9 cellular contexts compared by ENCODE assay signal in the genomic region with DNA sequence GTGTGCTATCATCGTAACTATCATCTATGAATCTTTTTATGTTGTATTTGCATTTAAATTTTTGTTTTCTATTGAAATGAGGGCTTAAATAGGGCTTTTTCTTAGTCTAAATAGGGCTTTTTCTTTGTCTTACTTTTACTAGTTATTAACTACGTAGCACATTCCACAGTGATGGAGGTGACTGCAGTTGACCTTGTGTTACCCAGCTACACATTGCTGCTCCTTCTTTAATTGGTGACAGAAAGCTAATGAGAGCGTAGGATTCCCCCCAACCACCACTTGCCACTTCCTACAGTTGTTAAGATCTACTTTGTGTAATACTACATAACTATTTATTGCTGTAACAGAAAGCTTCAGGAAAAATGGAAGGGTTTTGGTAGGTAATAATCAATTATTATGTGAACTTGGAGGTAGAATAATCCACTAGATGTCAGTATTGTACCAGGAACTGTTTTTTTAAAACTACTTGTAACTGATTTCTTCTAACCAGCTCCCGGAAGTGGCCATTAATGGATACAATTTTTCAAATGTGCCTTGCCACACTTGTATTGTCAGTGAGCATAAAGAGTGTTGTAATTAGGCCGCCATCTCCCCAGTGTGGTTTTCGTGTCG. TPM values are rescaled to one million over a fixed set of nuclear protein-coding genes. Genes with fewer than 3 reads are reported as not detected.
DNase-seq lines count a peak whose midpoint lies in the region; ATAC-seq, FAIRE-seq and TF ChIP-seq lines count a peak whose summit lies in the region.
"Had no signal": no experiment of that assay in that cellular context is flagged by ENCODE, and none has a peak within 500 bp of the region (broad histone marks: within the 10 kb centered on the region; RNA-seq: fewer than 3 reads in every experiment).

No MANE protein-coding gene starts in this region.

- TF ChIP-seq EP300 in esophagus muscularis mucosa (IDR thresholded peaks at IDR 0.05): no peak

- no peak overlapping the region for H3K4me3 Mint-ChIP-seq in progenitor cell of endocrine pancreas (ENCODE audit: low read depth)
- H3K4me3 Mint-ChIP-seq: activated naive CD8-positive, alpha-beta T cell treated with anti-CD3 and anti-CD28 coated beads, Interleukin-2, amount 10 ng/mL, durations not matched to agents 7 days and 5 days had no signal

- WGBS in esophagus muscularis mucosa: 66% methylated on average over 7 of the region's 7 CpGs

- peak; percentile 44 for FAIRE-seq in HTR-8/SVneo (lab: Jason Lieb, UNC)

- peaks cover 50% of the 10 kb centered on the region for H3K36me3 ChIP-seq in OCI-LY3 (replicated peaks; ENCODE audit: low read depth, low read length)
- peaks cover 48 to 75% (median 66%) of the 10 kb centered on the region in 4 donors for H3K36me3 ChIP-seq in esophagus muscularis mucosa

- no peaks in the 10 kb centered on the region for H3K79me2 ChIP-seq in OCI-LY3 (ENCODE audit: low read length)

- H3K4me2 ChIP-seq in OCI-LY3 (ENCODE audit: low read length): no peak overlapping the region

- H2AFZ ChIP-seq in OCI-LY3 (ENCODE audit: low read depth, low read length): no peak overlapping the region

- no peak overlapping the region for H3K4me3 ChIP-seq in GM12875 (ENCODE audit: low read depth, low read length)
- no peak overlapping the region for H3K4me3 ChIP-seq in OCI-LY3 (ENCODE audit: low read length)
- H3K4me3 ChIP-seq in esophagus muscularis mucosa: no peak overlapping the region

- H3K9me3 ChIP-seq in OCI-LY3 (ENCODE audit: insufficient read depth, low read length): no peaks in the 10 kb centered on the region
- H3K9me3 ChIP-seq in esophagus muscularis mucosa: no peaks in the 10 kb centered on the region

- H3K27ac ChIP-seq in 22Rv1: no peak overlapping the region
- no peak overlapping the region for H3K27ac ChIP-seq in OCI-LY3 (ENCODE audit: low read length)
- no peak overlapping the region for H3K27ac ChIP-seq in esophagus muscularis mucosa (replicated peaks in 1 of 4)

- no peaks in the 10 kb centered on the region for H3K27me3 Mint-ChIP-seq in progenitor cell of endocrine pancreas
- H3K27me3 Mint-ChIP-seq: activated naive CD8-positive, alpha-beta T cell treated with anti-CD3 and anti-CD28 coated beads, Interleukin-2, amount 10 ng/mL, durations not matched to agents 7 days and 5 days had no signal

- H3K9ac ChIP-seq in OCI-LY3 (ENCODE audit: low read length): no peak overlapping the region

- H3K4me1 ChIP-seq in OCI-LY3 (ENCODE audit: low read length) (no peaks in the 10 kb centered on the region; the same call in 1 of the 2 replicates), esophagus muscularis mucosa (peaks cover 0 to 7% (median 0%) of the 10 kb centered on the region in 4 donors)

- ATAC-seq in HG02610 (IDR thresholded peaks at IDR 0.05; ENCODE audit: unreplicated experiment): no peak

- no peak overlapping the region for H3K27ac Mint-ChIP-seq in progenitor cell of endocrine pancreas
- H3K27ac Mint-ChIP-seq: activated naive CD8-positive, alpha-beta T cell treated with anti-CD3 and anti-CD28 coated beads, Interleukin-2, amount 10 ng/mL, durations not matched to agents 7 days and 5 days had no signal

- TF ChIP-seq CTCF in 22Rv1 (IDR thresholded peaks at IDR 0.05) (peak; percentile 45), GM12875 (IDR thresholded peaks at IDR 0.05; ENCODE audit: borderline replicate concordance, insufficient read depth, low read depth, low read length) (peak; percentile 15; the same call in 1 of the 2 replicates), OCI-LY3 (IDR thresholded peaks at IDR 0.05; ENCODE audit: low read depth, low read length) (peak; percentile 56), esophagus muscularis mucosa (IDR thresholded peaks at IDR 0.05) (peak; percentile 41 to 59 (median 45)), progenitor cell of endocrine pancreas (IDR thresholded peaks at IDR 0.05; ENCODE audit: unreplicated experiment) (peak; percentile 69)

- intact Hi-C loops in esophagus muscularis mucosa (cut with DNase I): no loop called here

- TF ChIP-seq POLR2A in esophagus muscularis mucosa (IDR thresholded peaks at IDR 0.05; ENCODE audit: low read depth): no peak

- no peaks in the 10 kb centered on the region for H3K9me3 Mint-ChIP-seq in progenitor cell of endocrine pancreas (ENCODE audit: low read depth)
- H3K9me3 Mint-ChIP-seq: activated naive CD8-positive, alpha-beta T cell treated with anti-CD3 and anti-CD28 coated beads, Interleukin-2, amount 10 ng/mL, durations not matched to agents 7 days and 5 days had no signal

- H4K20me1 ChIP-seq in OCI-LY3 (ENCODE audit: insufficient read depth, low read length): peaks cover 3% of the 10 kb centered on the region; the same call in 1 of the 2 replicates

- H3K27me3 ChIP-seq in OCI-LY3 (ENCODE audit: low read depth, low read length) (no peaks in the 10 kb centered on the region), esophagus muscularis mucosa (no peaks in the 10 kb centered on the region)

- DNase-seq in HTR-8/SVneo (ENCODE audit: insufficient read length, low spot score) (peak; percentile 43), esophagus muscularis mucosa (ENCODE audit: extremely low spot score) (no peak), progenitor cell of endocrine pancreas (ENCODE audit: low spot score, unreplicated experiment) (no peak), nucleus accumbens (lab: John Stamatoyannopoulos, UW) (no peak)
- DNase-seq: activated naive CD8-positive, alpha-beta T cell treated with anti-CD3 and anti-CD28 coated beads, Interleukin-2, amount 10 ng/mL, durations not matched to agents 7 days and 5 days had no signal

- peaks cover 23% of the 10 kb centered on the region for H3K36me3 Mint-ChIP-seq in progenitor cell of endocrine pancreas (ENCODE audit: insufficient read depth)

- H3K4me1 Mint-ChIP-seq in progenitor cell of endocrine pancreas (ENCODE audit: low read depth): no peaks in the 10 kb centered on the region

RNA-seq across cellular contexts. Expression of gene MTRR, which starts 18.0 kb away (rescaled TPM):
- total RNA-seq in esophagus muscularis mucosa (10 to 100 TPM; 22.0 to 34.5 (median 33.8) TPM), progenitor cell of endocrine pancreas (49.0 and 49.3 TPM in 2 replicates)

RNA-seq across cellular contexts. Expression of gene FASTKD3, which starts 18.1 kb away (rescaled TPM):
- total RNA-seq in esophagus muscularis mucosa (10 to 100 TPM in 1 of 4 donors, 1 to 10 TPM in 3; 7.4 to 13.3 (median 8.2) TPM), progenitor cell of endocrine pancreas (9.4 and 11.1 TPM in 2 replicates)

RNA-seq across cellular contexts. Expression of gene CFAP90, which starts 36.0 kb away (rescaled TPM):
- total RNA-seq in esophagus muscularis mucosa (under 1 TPM in 1 of 4 donors, not detected in 3; 0.17 TPM), progenitor cell of endocrine pancreas (2.1 and 2.8 TPM in 2 replicates)
- total RNA-seq: activated naive CD8-positive, alpha-beta T cell treated with anti-CD3 and anti-CD28 coated beads, Interleukin-2, amount 10 ng/mL, durations not matched to agents 7 days and 5 days had no signal

Comparison
In these comparisons a context has a peak if more than half of its experiments do, and no peak if none do; other contexts are left out.
1. CTCF ChIP-seq: peak in every context shown above with its lines; median percentile 69 in progenitor cell of endocrine pancreas; 56 in OCI-LY3; 45 in 22Rv1; 45 in esophagus muscularis mucosa; 15 in GM12875.